In the genomic region with DNA sequence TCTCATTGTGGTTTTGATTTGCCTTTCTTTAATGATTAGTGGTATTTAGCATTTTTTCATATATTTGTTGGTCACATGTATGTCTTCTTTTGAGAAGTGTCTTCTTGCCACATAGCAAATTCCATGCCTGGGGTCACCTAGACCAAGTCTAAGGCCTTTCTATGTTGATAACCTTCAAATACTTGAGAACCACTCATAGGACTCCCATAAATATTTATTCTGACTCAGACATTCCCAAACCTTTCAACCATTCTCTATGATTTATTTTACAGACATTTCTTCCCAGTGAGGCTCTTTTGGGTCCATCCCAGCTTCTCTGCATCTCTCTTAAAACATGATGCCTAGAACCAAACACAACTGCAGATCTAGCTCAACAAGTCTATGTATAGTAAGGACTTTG, we compare ENCODE assay signal across 27 cellular contexts.
DNase-seq lines count a peak whose midpoint lies in the region; ATAC-seq and TF ChIP-seq lines count a peak whose summit lies in the region.
"Had no signal": no experiment of that assay in that cellular context is flagged by ENCODE, and none has a peak within 500 bp of the region (broad histone marks: within the 10 kb centered on the region; RNA-seq: fewer than 3 reads in every experiment).

No MANE protein-coding gene starts in this region.

- TF ChIP-seq CTCF in H9 (conservative IDR thresholded peaks at IDR 0.05), result no peak

- H3K79me2 ChIP-seq in H9 (ENCODE audit: insufficient read depth, low read length), result no peaks in the 10 kb centered on the region
- H3K79me2 ChIP-seq: hepatocyte had no signal

- no peak overlapping the region for H2BK5ac ChIP-seq in H9 (ENCODE audit: insufficient read length, low read length)

- H2AFZ ChIP-seq in H9 (ENCODE audit: low read length), result no peak overlapping the region
- H2AFZ ChIP-seq: hepatocyte had no signal

- no peak overlapping the region for H3K4me3 ChIP-seq in SJSA1
- H3K4me3 ChIP-seq: hepatocyte, prostate gland, skin epidermis, upper lobe of left lung had no signal

- H3T11ph ChIP-seq in H9 (ENCODE audit: low read length), result no peak overlapping the region

- H3K27me3 ChIP-seq in SJSA1 (replicated peaks) (no peaks in the 10 kb centered on the region), H9 (ENCODE audit: insufficient read depth, low read length) (no peaks in the 10 kb centered on the region)
- H3K27me3 ChIP-seq: hepatocyte, upper lobe of left lung had no signal

- no peak overlapping the region for H3K27ac ChIP-seq in SJSA1
- H3K27ac ChIP-seq in H9 (ENCODE audit: insufficient read length, low read depth, low read length), result no peak overlapping the region
- H3K27ac ChIP-seq: hepatocyte, prostate gland, skin epidermis, upper lobe of left lung had no signal

- no peak overlapping the region for H4K8ac ChIP-seq in H9 (replicated peaks; ENCODE audit: insufficient read length, low read depth, low read length)

- no peaks in the 10 kb centered on the region for H3K79me1 ChIP-seq in H9 (ENCODE audit: insufficient read depth, low read depth, low read length, poor library complexity, severe bottlenecking)

- no peak overlapping the region for H3K14ac ChIP-seq in H9 (ENCODE audit: insufficient read depth, low read length)

- H3K56ac ChIP-seq in H9 (ENCODE audit: insufficient read length, low read depth, low read length), result no peak overlapping the region

- H3K36me3 Mint-ChIP-seq in H9 (ENCODE audit: insufficient read depth in 1 of 3, low read depth in 3 of 3), result no peaks in the 10 kb centered on the region
- H3K36me3 Mint-ChIP-seq: activated CD4-positive, alpha-beta memory T cell treated with anti-CD3 and anti-CD28 coated beads for 36 hours; CD4-positive, alpha-beta memory T cell; memory B cell; naive thymus-derived CD8-positive, alpha-beta T cell; WTC11 had no signal

- no peak overlapping the region for H2BK15ac ChIP-seq in H9 (ENCODE audit: low read depth, low read length)

- no peak for ATAC-seq in HG02885 (IDR thresholded peaks at IDR 0.05; ENCODE audit: poor library complexity, unreplicated experiment)
- ATAC-seq in GM21360 (IDR thresholded peaks at IDR 0.05; ENCODE audit: unreplicated experiment), result no peak
- ATAC-seq: effector memory CD8-positive, alpha-beta T cell; naive thymus-derived CD8-positive, alpha-beta T cell; T-helper 17 cell; WTC11 had no signal

- no peaks in the 10 kb centered on the region for H3K4me1 Mint-ChIP-seq in H9
- H3K4me1 Mint-ChIP-seq: memory B cell, T-helper 17 cell, WTC11 had no signal

- H3K9me3 Mint-ChIP-seq in H9, result peaks cover 2 to 6% of the 10 kb centered on the region in 2 experiments; a peak in 3 of 5 replicates
- H3K9me3 Mint-ChIP-seq: activated CD4-positive, alpha-beta memory T cell treated with anti-CD3 and anti-CD28 coated beads for 36 hours; CD4-positive, alpha-beta memory T cell; effector memory CD8-positive, alpha-beta T cell; stimulated activated naive CD8-positive, alpha-beta T cell treated with anti-CD3 and anti-CD28 coated beads, Interleukin-15, Interleukin-2, amounts not matched to agents 100 ng/mL and 50 ng/mL, for 24 hours had no signal

- no peak overlapping the region for H2AK5ac ChIP-seq in H9 (ENCODE audit: insufficient read length, low read length)

- no peaks in the 10 kb centered on the region for H4K20me1 ChIP-seq in H9 (ENCODE audit: control insufficient read depth, insufficient read depth, insufficient read length)

- H3K4me1 ChIP-seq in SJSA1 (replicated peaks) (peaks cover 14% of the 10 kb centered on the region), H9 (ENCODE audit: insufficient read depth, low read length) (no peaks in the 10 kb centered on the region)
- H3K4me1 ChIP-seq: prostate gland had no signal

- no peaks in the 10 kb centered on the region for H3K9me3 ChIP-seq in SJSA1 (replicated peaks)
- no peaks in the 10 kb centered on the region for H3K9me3 ChIP-seq in H9 (ENCODE audit: control insufficient read depth, low read depth, low read length)
- H3K9me3 ChIP-seq: prostate gland, upper lobe of left lung had no signal

- H2BK12ac ChIP-seq in H9 (ENCODE audit: insufficient read length, low read depth, low read length), result no peak overlapping the region

- H4K91ac ChIP-seq in H9 (ENCODE audit: insufficient read length, low read depth, low read length), result no peak overlapping the region

- H3K23me2 ChIP-seq in H9 (ENCODE audit: insufficient read length, low read depth, low read length, poor library complexity, severe bottlenecking), result no peaks in the 10 kb centered on the region

- H2BK120ac ChIP-seq in H9 (ENCODE audit: low read depth, low read length, poor library complexity, severe bottlenecking), result no peak overlapping the region

- H3K4me3 Mint-ChIP-seq in H9, result no peak overlapping the region
- H3K4me3 Mint-ChIP-seq: activated CD4-positive, alpha-beta memory T cell treated with anti-CD3 and anti-CD28 coated beads for 36 hours; CD4-positive, alpha-beta memory T cell; effector memory CD8-positive, alpha-beta T cell; memory B cell; naive thymus-derived CD8-positive, alpha-beta T cell; stimulated activated naive CD8-positive, alpha-beta T cell treated with anti-CD3 and anti-CD28 coated beads, Interleukin-15, Interleukin-2, amounts not matched to agents 100 ng/mL and 50 ng/mL, for 24 hours; T-helper 17 cell; WTC11 had no signal

- no peak overlapping the region for H2BK20ac ChIP-seq in H9 (ENCODE audit: low read depth, low read length, poor library complexity, severe bottlenecking)

- no peak overlapping the region for H3K4me2 ChIP-seq in H9 (ENCODE audit: insufficient read depth, insufficient read length, low read length)
- H3K4me2 ChIP-seq: hepatocyte had no signal

- no peaks in the 10 kb centered on the region for H3K36me3 ChIP-seq in SJSA1
- H3K36me3 ChIP-seq: prostate gland, upper lobe of left lung had no signal

- no peak overlapping the region for H3K27ac Mint-ChIP-seq in H9
- H3K27ac Mint-ChIP-seq: activated CD4-positive, alpha-beta memory T cell treated with anti-CD3 and anti-CD28 coated beads for 36 hours; CD4-positive, alpha-beta memory T cell; effector memory CD8-positive, alpha-beta T cell; memory B cell; naive thymus-derived CD8-positive, alpha-beta T cell; stimulated activated naive CD8-positive, alpha-beta T cell treated with anti-CD3 and anti-CD28 coated beads, Interleukin-15, Interleukin-2, amounts not matched to agents 100 ng/mL and 50 ng/mL, for 24 hours; T-helper 17 cell; WTC11 had no signal

- H4K5ac ChIP-seq in H9 (ENCODE audit: insufficient read length, low read depth, low read length), result no peak overlapping the region

- no peak overlapping the region for H3K18ac ChIP-seq in H9 (ENCODE audit: insufficient read length, low read depth, low read length)

- DNase-seq in A172 (ENCODE audit: low spot score) (peak; percentile 8), GM03348 (ENCODE audit: low spot score) (peak; percentile 41), SJSA1 (ENCODE audit: low read depth in 1 of 2, low spot score in 2 of 2) (peak; percentile 48 to 60), hepatic stellate cell (ENCODE audit: low spot score) (peak; percentile 32), NCI-H1417 treated with DMSO at 0.1 percent for 48 hours (lab: John Stamatoyannopoulos, UW) (no peak), H9 (no peak)
- DNase-seq: activated CD4-positive, alpha-beta memory T cell treated with anti-CD3 and anti-CD28 coated beads for 36 hours; activated T-cell treated with anti-CD3 and anti-CD28 coated beads for 4 hours; anterior cingulate cortex; CD4-positive, alpha-beta memory T cell; cerebellar nuclear complex; DMS79; effector memory CD8-positive, alpha-beta T cell; kidney; naive thymus-derived CD8-positive, alpha-beta T cell; NCI-H526 treated with DMSO at 0.1 percent for 48 hours; SHP77; T-helper 17 cell; upper lobe of left lung had no signal

- H3K27me3 Mint-ChIP-seq in H9 (ENCODE audit: low read depth), result no peaks in the 10 kb centered on the region

- no peak overlapping the region for H3K23ac ChIP-seq in H9 (ENCODE audit: insufficient read length, low read depth, low read length)

- no peak overlapping the region for H3K4ac ChIP-seq in H9 (ENCODE audit: low read depth, low read length)

- H3K9ac ChIP-seq in H9 (ENCODE audit: extremely low read depth, insufficient read length, low read length), result no peak overlapping the region

Comparison
In these comparisons a context has a peak if more than half of its experiments do, and no peak if none do; other contexts are left out.
1. DNase-seq: peak in A172 (single experiment), GM03348 (single experiment), SJSA1 (2 of 2) and hepatic stellate cell (single experiment); none in NCI-H1417 treated with DMSO at 0.1 percent for 48 hours (single experiment) and H9 (single experiment).